1 cellular context compared by ENCODE assay signal in the genomic region with DNA sequence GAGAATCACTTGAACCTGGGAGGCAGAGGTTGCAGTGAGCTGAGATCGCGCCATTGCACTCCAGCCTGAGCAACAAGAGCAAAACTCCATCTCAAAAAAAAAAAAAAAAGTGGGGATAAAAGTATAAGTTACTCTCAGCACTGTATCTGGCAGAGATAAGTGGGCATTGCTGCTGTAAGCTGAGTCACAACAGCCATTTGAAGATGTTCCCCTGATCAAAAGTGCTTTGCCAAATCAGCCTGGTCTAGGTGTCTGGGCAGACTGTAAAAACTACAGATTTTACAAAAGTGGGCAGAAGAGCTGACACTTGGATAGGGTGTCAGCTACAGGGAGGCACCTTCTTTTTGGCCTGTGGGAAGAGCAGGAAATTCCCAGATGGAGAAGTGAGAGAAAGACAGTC.
TF ChIP-seq lines count a peak whose summit lies in the region.

No MANE protein-coding gene starts in this region.

TF ChIP-seq in GM12878, 131 proteins besides CTCF, POLR2A, EP300 and RAD21:
- TF ChIP-seq IRF4 (IDR thresholded peaks at IDR 0.05; ENCODE audit: low read depth, low read length): no peak
- no peak for TF ChIP-seq NR2C2 (IDR thresholded peaks at IDR 0.05; ENCODE audit: borderline replicate concordance, control insufficient read depth, insufficient read length, low read depth)
- TF ChIP-seq PAX5 (IDR thresholded peaks at IDR 0.05; ENCODE audit: borderline replicate concordance, low read depth, low read length): no peak
- TF ChIP-seq, protein P1, sequence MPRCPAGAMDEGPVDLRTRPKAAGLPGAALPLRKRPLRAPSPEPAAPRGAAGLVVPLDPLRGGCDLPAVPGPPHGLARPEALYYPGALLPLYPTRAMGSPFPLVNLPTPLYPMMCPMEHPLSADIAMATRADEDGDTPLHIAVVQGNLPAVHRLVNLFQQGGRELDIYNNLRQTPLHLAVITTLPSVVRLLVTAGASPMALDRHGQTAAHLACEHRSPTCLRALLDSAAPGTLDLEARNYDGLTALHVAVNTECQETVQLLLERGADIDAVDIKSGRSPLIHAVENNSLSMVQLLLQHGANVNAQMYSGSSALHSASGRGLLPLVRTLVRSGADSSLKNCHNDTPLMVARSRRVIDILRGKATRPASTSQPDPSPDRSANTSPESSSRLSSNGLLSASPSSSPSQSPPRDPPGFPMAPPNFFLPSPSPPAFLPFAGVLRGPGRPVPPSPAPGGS (IDR thresholded peaks at IDR 0.05; ENCODE audit: borderline replicate concordance, insufficient read depth, low read depth, low read length, poor library complexity, severe bottlenecking): no peak
- TF ChIP-seq, protein P2, sequence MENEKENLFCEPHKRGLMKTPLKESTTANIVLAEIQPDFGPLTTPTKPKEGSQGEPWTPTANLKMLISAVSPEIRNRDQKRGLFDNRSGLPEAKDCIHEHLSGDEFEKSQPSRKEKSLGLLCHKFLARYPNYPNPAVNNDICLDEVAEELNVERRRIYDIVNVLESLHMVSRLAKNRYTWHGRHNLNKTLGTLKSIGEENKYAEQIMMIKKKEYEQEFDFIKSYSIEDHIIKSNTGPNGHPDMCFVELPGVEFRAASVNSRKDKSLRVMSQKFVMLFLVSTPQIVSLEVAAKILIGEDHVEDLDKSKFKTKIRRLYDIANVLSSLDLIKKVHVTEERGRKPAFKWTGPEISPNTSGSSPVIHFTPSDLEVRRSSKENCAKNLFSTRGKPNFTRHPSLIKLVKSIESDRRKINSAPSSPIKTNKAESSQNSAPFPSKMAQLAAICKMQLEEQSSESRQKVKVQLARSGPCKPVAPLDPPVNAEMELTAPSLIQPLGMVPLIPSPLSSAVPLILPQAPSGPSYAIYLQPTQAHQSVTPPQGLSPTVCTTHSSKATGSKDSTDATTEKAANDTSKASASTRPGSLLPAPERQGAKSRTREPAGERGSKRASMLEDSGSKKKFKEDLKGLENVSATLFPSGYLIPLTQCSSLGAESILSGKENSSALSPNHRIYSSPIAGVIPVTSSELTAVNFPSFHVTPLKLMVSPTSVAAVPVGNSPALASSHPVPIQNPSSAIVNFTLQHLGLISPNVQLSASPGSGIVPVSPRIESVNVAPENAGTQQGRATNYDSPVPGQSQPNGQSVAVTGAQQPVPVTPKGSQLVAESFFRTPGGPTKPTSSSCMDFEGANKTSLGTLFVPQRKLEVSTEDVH (IDR thresholded peaks at IDR 0.05; ENCODE audit: low read depth, partially characterized antibody): no peak
- 0 out of 2 replicates have a peak, but pooled peaks have one; percentile 27 for TF ChIP-seq EED (IDR thresholded peaks at IDR 0.05; ENCODE audit: low read depth)
TF ChIP-seq in GM12878: peak in this region for 1.
